In genomic region chr3:173653781-173654180, GRCh38 we compare ENCODE assay signal across 14 cellular contexts.
"Had no signal": no experiment of that assay in that cellular context is flagged by ENCODE, and none has a peak within 500 bp of the region (broad histone marks: within the 10 kb centered on the region; RNA-seq: fewer than 3 reads in every experiment).

No MANE protein-coding gene starts in this region.

- ATAC-seq: activated T-cell treated with anti-CD3 and anti-CD28 coated beads, Interleukin-2, amount 50 U/mL, for 4 hours; esophagus mucosa; left ventricle myocardium superior had no signal

- H3K36me3 ChIP-seq: sigmoid colon had no signal

- H3K27ac Mint-ChIP-seq: activated naive CD8-positive, alpha-beta T cell treated with anti-CD3 and anti-CD28 coated beads for 36 hours; T-helper 2 cell treated with Interferon-gamma antibody and Interleukin-4, amounts not matched to agents 5 μg/mL and 100 μg/mL, for 36 hours; type B pancreatic cell had no signal

- H3K4me3 ChIP-seq: dorsolateral prefrontal cortex, sigmoid colon had no signal

- H3K27ac ChIP-seq: dorsolateral prefrontal cortex, sigmoid colon had no signal

- DNase-seq: activated CD4-positive, alpha-beta T cell treated with anti-CD3 and anti-CD28 coated beads, Interleukin-2, amount 50 U/mL, for 48 hours; activated CD4-positive, CD25-positive, alpha-beta regulatory T cell treated with anti-CD3 and anti-CD28 coated beads, Interleukin-2, amount 50 U/mL, for 72 hours; activated effector memory CD4-positive, alpha-beta T cell treated with anti-CD3 and anti-CD28 coated beads, Interleukin-2, amount 50 U/mL, for 16 hours; activated naive CD8-positive, alpha-beta T cell treated with anti-CD3 and anti-CD28 coated beads for 36 hours; activated T-cell treated with anti-CD3 and anti-CD28 coated beads, Interleukin-2, amount 50 U/mL, for 4 hours; dorsolateral prefrontal cortex; left ventricle myocardium superior; sigmoid colon; stimulated activated CD4-positive, alpha-beta T cell treated with anti-CD3 and anti-CD28 coated beads, Interleukin-2, amount 100 ng/mL, for 24 hours; stimulated activated naive CD4-positive, alpha-beta T cell; substantia nigra had no signal

- H3K9me3 Mint-ChIP-seq: T-helper 2 cell treated with Interferon-gamma antibody and Interleukin-4, amounts not matched to agents 5 μg/mL and 100 μg/mL, for 36 hours; type B pancreatic cell had no signal

- H3K27me3 ChIP-seq: dorsolateral prefrontal cortex, sigmoid colon had no signal

- H3K4me1 ChIP-seq: sigmoid colon had no signal

- H3K9me3 ChIP-seq: sigmoid colon had no signal

- H3K36me3 Mint-ChIP-seq: activated naive CD8-positive, alpha-beta T cell treated with anti-CD3 and anti-CD28 coated beads for 36 hours had no signal
